In genomic region chr2:237964578-237965404, GRCh38 we compare ENCODE assay signal across 14 cellular contexts. TPM values are rescaled to one million over a fixed set of nuclear protein-coding genes. Genes with fewer than 3 reads are reported as not detected.
DNase-seq lines count a peak whose midpoint lies in the region; ATAC-seq and TF ChIP-seq lines count a peak whose summit lies in the region.
"Had no signal": no experiment of that assay in that cellular context is flagged by ENCODE, and none has a peak within 500 bp of the region (broad histone marks: within the 10 kb centered on the region; RNA-seq: fewer than 3 reads in every experiment).

No MANE protein-coding gene starts in this region.

- peaks cover 13% of the 10 kb centered on the region for H3K9me3 Mint-ChIP-seq in nephron progenitor cell

- no peak for ATAC-seq in HG03571 (IDR thresholded peaks at IDR 0.05; ENCODE audit: unreplicated experiment)
- ATAC-seq in HG03432 (IDR thresholded peaks at IDR 0.05; ENCODE audit: unreplicated experiment): no peak
- ATAC-seq: gastrocnemius medialis, left cardiac atrium had no signal

- TF ChIP-seq CTCF in colonic mucosa (IDR thresholded peaks at IDR 0.05): no peak
- no peak for TF ChIP-seq CTCF in nephron progenitor cell (IDR thresholded peaks at IDR 0.05)

- DNase-seq in EL (peak; percentile 31), NCI-H226 (peak; percentile 100), colonic mucosa (peak; percentile 52), nephron progenitor cell (no peak), G401 (ENCODE audit: low spot score) (no peak)
- DNase-seq: activated CD4-positive, CD25-positive, alpha-beta regulatory T cell; DMS153; gastrocnemius medialis; left cardiac atrium; posterior cingulate gyrus; Right ventricle myocardium superior; stimulated activated CD4-positive, alpha-beta T cell treated with anti-CD3 and anti-CD28 coated beads, Interleukin-4, amount 100 ng/mL, for 24 hours had no signal

- H3K4me3 Mint-ChIP-seq in nephron progenitor cell: peak overlapping the region; percentile 60

- H3K4me1 ChIP-seq in colonic mucosa: peaks cover 11% of the 10 kb centered on the region

- no peaks in the 10 kb centered on the region for H3K27me3 ChIP-seq in colonic mucosa
- H3K27me3 ChIP-seq: gastrocnemius medialis had no signal

- peak overlapping the region; percentile 8 for H3K27ac ChIP-seq in colonic mucosa
- H3K27ac ChIP-seq: gastrocnemius medialis had no signal

- no peak overlapping the region for H3K27ac Mint-ChIP-seq in nephron progenitor cell

- H3K36me3 ChIP-seq in colonic mucosa: no peaks in the 10 kb centered on the region
- H3K36me3 ChIP-seq: gastrocnemius medialis had no signal

- H3K36me3 Mint-ChIP-seq in nephron progenitor cell (ENCODE audit: low read depth): peaks cover 5% of the 10 kb centered on the region

- H3K9ac ChIP-seq in colonic mucosa (ENCODE audit: low read depth in 2 of 2, low read length in 2 of 2): no peak overlapping the region

- in situ Hi-C loops in G401 (cut with HindIII; ENCODE audit: low sequenced_read_pairs): no loop called here

- H3K9me3 ChIP-seq in colonic mucosa: peaks cover 3% of the 10 kb centered on the region
- H3K9me3 ChIP-seq: gastrocnemius medialis had no signal

- intact Hi-C loops in colonic mucosa (cut with DNase I): no loop called here

- no peak overlapping the region for H3K4me3 ChIP-seq in colonic mucosa
- H3K4me3 ChIP-seq: gastrocnemius medialis had no signal

- H3K4me1 Mint-ChIP-seq in nephron progenitor cell: peaks cover 25% of the 10 kb centered on the region

- H3K27me3 Mint-ChIP-seq in nephron progenitor cell (ENCODE audit: low read depth, poor library complexity): peaks cover 22% of the 10 kb centered on the region

RNA-seq across cellular contexts. Expression of gene UBE2F, which starts 2.0 kb away (rescaled TPM):
- 10 to 100 TPM; 51.8 to 54.7 TPM for total RNA-seq in colonic mucosa
- 86.4 and 143 TPM in 2 replicates for total RNA-seq in G401 (2014; rRNA removed; shearing (Covaris generic))

Comparison
In these comparisons a context has a peak if more than half of its experiments do, and no peak if none do; other contexts are left out.
1. DNase-seq: peak in EL (single experiment), NCI-H226 (single experiment) and colonic mucosa (single experiment); none in nephron progenitor cell (single experiment) and G401 (single experiment).